In the genomic region with DNA sequence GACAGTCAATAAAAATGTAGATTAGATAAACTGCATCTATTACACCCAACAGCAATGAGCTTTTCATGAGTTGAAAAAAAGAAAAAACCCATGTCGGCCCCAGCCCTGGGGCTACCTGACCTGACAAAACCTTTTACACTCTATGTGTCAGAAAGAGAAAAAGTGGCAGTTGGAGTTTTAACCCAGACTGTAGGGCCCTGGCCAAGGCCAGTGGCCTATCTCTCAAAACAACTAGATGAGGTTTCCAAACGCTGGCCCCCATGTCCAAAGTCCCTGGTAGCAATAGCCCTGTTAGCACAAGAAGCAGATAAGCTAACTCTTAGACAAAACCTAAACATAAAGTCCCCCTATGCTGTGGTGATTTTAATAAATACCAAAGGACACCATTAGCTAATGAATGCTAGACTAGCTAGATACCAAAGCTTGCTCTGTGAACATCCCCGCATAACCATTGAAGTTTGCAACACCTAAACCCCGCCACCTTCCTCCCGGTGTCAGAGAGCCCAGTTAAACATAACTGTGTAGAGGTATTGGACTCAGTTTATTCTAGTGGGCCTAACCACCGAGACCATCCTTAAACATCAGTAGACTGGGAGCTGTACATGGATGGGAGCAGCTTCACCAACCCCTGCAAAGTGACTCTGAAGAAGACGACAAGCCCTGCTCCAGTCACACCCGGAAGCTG, we compare ENCODE assay signal across 1 cellular context.
TF ChIP-seq lines count a peak whose summit lies in the region.

No MANE protein-coding gene starts in this region.

TF ChIP-seq in HepG2, 621 proteins besides CTCF, POLR2A, EP300 and RAD21 (continued from another document):
- TF ChIP-seq, protein P1, sequence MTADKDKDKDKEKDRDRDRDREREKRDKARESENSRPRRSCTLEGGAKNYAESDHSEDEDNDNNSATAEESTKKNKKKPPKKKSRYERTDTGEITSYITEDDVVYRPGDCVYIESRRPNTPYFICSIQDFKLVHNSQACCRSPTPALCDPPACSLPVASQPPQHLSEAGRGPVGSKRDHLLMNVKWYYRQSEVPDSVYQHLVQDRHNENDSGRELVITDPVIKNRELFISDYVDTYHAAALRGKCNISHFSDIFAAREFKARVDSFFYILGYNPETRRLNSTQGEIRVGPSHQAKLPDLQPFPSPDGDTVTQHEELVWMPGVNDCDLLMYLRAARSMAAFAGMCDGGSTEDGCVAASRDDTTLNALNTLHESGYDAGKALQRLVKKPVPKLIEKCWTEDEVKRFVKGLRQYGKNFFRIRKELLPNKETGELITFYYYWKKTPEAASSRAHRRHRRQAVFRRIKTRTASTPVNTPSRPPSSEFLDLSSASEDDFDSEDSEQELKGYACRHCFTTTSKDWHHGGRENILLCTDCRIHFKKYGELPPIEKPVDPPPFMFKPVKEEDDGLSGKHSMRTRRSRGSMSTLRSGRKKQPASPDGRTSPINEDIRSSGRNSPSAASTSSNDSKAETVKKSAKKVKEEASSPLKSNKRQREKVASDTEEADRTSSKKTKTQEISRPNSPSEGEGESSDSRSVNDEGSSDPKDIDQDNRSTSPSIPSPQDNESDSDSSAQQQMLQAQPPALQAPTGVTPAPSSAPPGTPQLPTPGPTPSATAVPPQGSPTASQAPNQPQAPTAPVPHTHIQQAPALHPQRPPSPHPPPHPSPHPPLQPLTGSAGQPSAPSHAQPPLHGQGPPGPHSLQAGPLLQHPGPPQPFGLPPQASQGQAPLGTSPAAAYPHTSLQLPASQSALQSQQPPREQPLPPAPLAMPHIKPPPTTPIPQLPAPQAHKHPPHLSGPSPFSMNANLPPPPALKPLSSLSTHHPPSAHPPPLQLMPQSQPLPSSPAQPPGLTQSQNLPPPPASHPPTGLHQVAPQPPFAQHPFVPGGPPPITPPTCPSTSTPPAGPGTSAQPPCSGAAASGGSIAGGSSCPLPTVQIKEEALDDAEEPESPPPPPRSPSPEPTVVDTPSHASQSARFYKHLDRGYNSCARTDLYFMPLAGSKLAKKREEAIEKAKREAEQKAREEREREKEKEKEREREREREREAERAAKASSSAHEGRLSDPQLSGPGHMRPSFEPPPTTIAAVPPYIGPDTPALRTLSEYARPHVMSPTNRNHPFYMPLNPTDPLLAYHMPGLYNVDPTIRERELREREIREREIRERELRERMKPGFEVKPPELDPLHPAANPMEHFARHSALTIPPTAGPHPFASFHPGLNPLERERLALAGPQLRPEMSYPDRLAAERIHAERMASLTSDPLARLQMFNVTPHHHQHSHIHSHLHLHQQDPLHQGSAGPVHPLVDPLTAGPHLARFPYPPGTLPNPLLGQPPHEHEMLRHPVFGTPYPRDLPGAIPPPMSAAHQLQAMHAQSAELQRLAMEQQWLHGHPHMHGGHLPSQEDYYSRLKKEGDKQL (CRISPR knock-in tag; IDR thresholded peaks at IDR 0.05; ENCODE audit: low read depth) = peak; percentile 73
- TF ChIP-seq, protein P2, sequence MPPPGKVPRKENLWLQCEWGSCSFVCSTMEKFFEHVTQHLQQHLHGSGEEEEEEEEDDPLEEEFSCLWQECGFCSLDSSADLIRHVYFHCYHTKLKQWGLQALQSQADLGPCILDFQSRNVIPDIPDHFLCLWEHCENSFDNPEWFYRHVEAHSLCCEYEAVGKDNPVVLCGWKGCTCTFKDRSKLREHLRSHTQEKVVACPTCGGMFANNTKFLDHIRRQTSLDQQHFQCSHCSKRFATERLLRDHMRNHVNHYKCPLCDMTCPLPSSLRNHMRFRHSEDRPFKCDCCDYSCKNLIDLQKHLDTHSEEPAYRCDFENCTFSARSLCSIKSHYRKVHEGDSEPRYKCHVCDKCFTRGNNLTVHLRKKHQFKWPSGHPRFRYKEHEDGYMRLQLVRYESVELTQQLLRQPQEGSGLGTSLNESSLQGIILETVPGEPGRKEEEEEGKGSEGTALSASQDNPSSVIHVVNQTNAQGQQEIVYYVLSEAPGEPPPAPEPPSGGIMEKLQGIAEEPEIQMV (CRISPR knock-in tag; IDR thresholded peaks at IDR 0.05; ENCODE audit: low read depth) = peak; percentile 70; the same call in 1 of the 2 replicates
- TF ChIP-seq FOXJ3 (CRISPR knock-in tag; IDR thresholded peaks at IDR 0.05; ENCODE audit: borderline replicate concordance) (peak; percentile 95), PITX1 (CRISPR knock-in tag; IDR thresholded peaks at IDR 0.05) (peak; percentile 91), ZSCAN22 (CRISPR knock-in tag; IDR thresholded peaks at IDR 0.05) (0 out of 2 replicates have a peak, but pooled peaks have one; percentile 14), HOXA3 (CRISPR knock-in tag; IDR thresholded peaks at IDR 0.05) (peak; percentile 90), ZNF792 (CRISPR knock-in tag; IDR thresholded peaks at IDR 0.05) (peak; percentile 72; the same call in 1 of the 2 replicates), HNF4G (IDR thresholded peaks at IDR 0.05; ENCODE audit: borderline replicate concordance, low read depth, low read length) (peak; percentile 95), HNF4G (CRISPR knock-in tag; IDR thresholded peaks at IDR 0.05; ENCODE audit: borderline replicate concordance, low read depth) (peak; percentile 95), ISL2 (CRISPR knock-in tag; IDR thresholded peaks at IDR 0.05) (peak; percentile 86), POGZ (CRISPR knock-in tag; IDR thresholded peaks at IDR 0.05) (peak; percentile 71), RFXANK (CRISPR knock-in tag; IDR thresholded peaks at IDR 0.05) (peak; percentile 27; the same call in 1 of the 2 replicates), ZBTB7B (CRISPR knock-in tag; IDR thresholded peaks at IDR 0.05) (peak; percentile 96), ZNF430 (CRISPR knock-in tag; IDR thresholded peaks at IDR 0.05) (peak; percentile 83; the same call in 1 of the 2 replicates), ZKSCAN8 (CRISPR knock-in tag; IDR thresholded peaks at IDR 0.05; ENCODE audit: borderline replicate concordance) (peak; percentile 50; the same call in 1 of the 2 replicates), KLF15 (CRISPR knock-in tag; IDR thresholded peaks at IDR 0.05; ENCODE audit: borderline replicate concordance) (peak; percentile 58; the same call in 1 of the 2 replicates), ZNF263 (CRISPR knock-in tag; IDR thresholded peaks at IDR 0.05) (0 out of 2 replicates have a peak, but pooled peaks have one; percentile 27), WIZ (CRISPR knock-in tag; IDR thresholded peaks at IDR 0.05) (peak; percentile 86; the same call in 1 of the 2 replicates), ZNF501 (CRISPR knock-in tag; IDR thresholded peaks at IDR 0.05) (peak; percentile 18; the same call in 1 of the 2 replicates), ZBTB38 (CRISPR knock-in tag; IDR thresholded peaks at IDR 0.05) (peak; percentile 73; the same call in 1 of the 2 replicates), ZNF256 (CRISPR knock-in tag; conservative IDR thresholded peaks at IDR 0.05) (peak; percentile 75; the same call in 1 of the 2 replicates), ZNF205 (CRISPR knock-in tag; IDR thresholded peaks at IDR 0.05) (peak; percentile 58; the same call in 1 of the 2 replicates), SMAD3 (CRISPR knock-in tag; IDR thresholded peaks at IDR 0.05) (peak; percentile 43; the same call in 1 of the 2 replicates), ZMYM4 (CRISPR knock-in tag; IDR thresholded peaks at IDR 0.05) (peak; percentile 77), ELF3 (CRISPR knock-in tag; IDR thresholded peaks at IDR 0.05) (peak; percentile 58; the same call in 1 of the 2 replicates), ZNF331 (CRISPR knock-in tag; IDR thresholded peaks at IDR 0.05) (peak; percentile 69), ZBTB3 (CRISPR knock-in tag; IDR thresholded peaks at IDR 0.05; ENCODE audit: borderline replicate concordance, low read depth) (0 out of 2 replicates have a peak, but pooled peaks have one; percentile 23)
- TF ChIP-seq, protein P3, sequence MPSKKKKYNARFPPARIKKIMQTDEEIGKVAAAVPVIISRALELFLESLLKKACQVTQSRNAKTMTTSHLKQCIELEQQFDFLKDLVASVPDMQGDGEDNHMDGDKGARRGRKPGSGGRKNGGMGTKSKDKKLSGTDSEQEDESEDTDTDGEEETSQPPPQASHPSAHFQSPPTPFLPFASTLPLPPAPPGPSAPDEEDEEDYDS (CRISPR knock-in tag; IDR thresholded peaks at IDR 0.05) = peak; percentile 65
- TF ChIP-seq, protein P4, sequence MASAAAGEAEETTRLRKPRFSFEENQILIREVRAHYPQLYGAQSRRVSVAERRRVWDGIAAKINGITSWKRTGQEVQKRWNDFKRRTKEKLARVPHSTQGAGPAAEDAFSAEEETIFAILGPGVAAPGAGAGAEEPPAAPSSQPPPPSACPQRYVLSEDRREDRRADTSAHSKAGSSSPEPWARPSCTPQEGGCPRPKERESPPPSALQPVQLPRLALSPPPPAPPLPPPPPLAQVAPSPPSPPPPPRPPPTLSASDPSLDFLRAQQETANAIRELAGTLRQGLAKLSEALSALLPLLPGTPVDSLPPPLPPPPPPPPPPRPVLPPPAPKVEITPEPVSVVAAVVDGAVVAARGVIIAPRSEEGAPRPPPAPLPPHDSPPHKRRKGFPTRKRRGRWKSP (CRISPR knock-in tag; IDR thresholded peaks at IDR 0.05) = peak; percentile 54
- TF ChIP-seq, protein P5, sequence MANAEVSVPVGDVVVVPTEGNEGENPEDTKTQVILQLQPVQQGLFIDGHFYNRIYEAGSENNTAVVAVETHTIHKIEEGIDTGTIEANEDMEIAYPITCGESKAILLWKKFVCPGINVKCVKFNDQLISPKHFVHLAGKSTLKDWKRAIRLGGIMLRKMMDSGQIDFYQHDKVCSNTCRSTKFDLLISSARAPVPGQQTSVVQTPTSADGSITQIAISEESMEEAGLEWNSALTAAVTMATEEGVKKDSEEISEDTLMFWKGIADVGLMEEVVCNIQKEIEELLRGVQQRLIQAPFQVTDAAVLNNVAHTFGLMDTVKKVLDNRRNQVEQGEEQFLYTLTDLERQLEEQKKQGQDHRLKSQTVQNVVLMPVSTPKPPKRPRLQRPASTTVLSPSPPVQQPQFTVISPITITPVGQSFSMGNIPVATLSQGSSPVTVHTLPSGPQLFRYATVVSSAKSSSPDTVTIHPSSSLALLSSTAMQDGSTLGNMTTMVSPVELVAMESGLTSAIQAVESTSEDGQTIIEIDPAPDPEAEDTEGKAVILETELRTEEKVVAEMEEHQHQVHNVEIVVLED (CRISPR knock-in tag; IDR thresholded peaks at IDR 0.05; ENCODE audit: borderline replicate concordance) = peak; percentile 32; the same call in 1 of the 2 replicates
- TF ChIP-seq, protein P6, sequence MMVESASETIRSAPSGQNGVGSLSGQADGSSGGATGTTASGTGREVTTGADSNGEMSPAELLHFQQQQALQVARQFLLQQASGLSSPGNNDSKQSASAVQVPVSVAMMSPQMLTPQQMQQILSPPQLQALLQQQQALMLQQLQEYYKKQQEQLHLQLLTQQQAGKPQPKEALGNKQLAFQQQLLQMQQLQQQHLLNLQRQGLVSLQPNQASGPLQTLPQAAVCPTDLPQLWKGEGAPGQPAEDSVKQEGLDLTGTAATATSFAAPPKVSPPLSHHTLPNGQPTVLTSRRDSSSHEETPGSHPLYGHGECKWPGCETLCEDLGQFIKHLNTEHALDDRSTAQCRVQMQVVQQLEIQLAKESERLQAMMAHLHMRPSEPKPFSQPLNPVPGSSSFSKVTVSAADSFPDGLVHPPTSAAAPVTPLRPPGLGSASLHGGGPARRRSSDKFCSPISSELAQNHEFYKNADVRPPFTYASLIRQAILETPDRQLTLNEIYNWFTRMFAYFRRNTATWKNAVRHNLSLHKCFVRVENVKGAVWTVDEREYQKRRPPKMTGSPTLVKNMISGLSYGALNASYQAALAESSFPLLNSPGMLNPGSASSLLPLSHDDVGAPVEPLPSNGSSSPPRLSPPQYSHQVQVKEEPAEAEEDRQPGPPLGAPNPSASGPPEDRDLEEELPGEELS (CRISPR knock-in tag; IDR thresholded peaks at IDR 0.05) = peak; percentile 90
- TF ChIP-seq, protein P7, sequence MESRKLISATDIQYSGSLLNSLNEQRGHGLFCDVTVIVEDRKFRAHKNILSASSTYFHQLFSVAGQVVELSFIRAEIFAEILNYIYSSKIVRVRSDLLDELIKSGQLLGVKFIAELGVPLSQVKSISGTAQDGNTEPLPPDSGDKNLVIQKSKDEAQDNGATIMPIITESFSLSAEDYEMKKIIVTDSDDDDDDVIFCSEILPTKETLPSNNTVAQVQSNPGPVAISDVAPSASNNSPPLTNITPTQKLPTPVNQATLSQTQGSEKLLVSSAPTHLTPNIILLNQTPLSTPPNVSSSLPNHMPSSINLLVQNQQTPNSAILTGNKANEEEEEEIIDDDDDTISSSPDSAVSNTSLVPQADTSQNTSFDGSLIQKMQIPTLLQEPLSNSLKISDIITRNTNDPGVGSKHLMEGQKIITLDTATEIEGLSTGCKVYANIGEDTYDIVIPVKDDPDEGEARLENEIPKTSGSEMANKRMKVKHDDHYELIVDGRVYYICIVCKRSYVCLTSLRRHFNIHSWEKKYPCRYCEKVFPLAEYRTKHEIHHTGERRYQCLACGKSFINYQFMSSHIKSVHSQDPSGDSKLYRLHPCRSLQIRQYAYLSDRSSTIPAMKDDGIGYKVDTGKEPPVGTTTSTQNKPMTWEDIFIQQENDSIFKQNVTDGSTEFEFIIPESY (CRISPR knock-in tag; IDR thresholded peaks at IDR 0.05) = peak; percentile 27; the same call in 1 of the 2 replicates
- TF ChIP-seq, protein P8, sequence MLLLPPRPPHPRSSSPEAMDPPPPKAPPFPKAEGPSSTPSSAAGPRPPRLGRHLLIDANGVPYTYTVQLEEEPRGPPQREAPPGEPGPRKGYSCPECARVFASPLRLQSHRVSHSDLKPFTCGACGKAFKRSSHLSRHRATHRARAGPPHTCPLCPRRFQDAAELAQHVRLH (CRISPR knock-in tag; IDR thresholded peaks at IDR 0.05; ENCODE audit: borderline replicate concordance, low read depth) = peak; percentile 54
